1 cellular context compared by ENCODE assay signal in genomic region chr17:40499551-40500189, GRCh38.
TF ChIP-seq lines count a peak whose summit lies in the region.

No MANE protein-coding gene starts in this region.

TF ChIP-seq in HepG2, 621 proteins besides CTCF, POLR2A, EP300 and RAD21 (continued from another document):
- TF ChIP-seq NFAT5 (CRISPR knock-in tag; IDR thresholded peaks at IDR 0.05) (no peak), ARID5B (CRISPR knock-in tag; IDR thresholded peaks at IDR 0.05) (peak; percentile 12; the same call in 1 of the 2 replicates), ZFP36L1 (CRISPR knock-in tag; IDR thresholded peaks at IDR 0.05) (no peak), BRCA1 (CRISPR knock-in tag; IDR thresholded peaks at IDR 0.05) (no peak), ZNF687 (CRISPR knock-in tag; IDR thresholded peaks at IDR 0.05) (peak; percentile 63), PATZ1 (CRISPR knock-in tag; IDR thresholded peaks at IDR 0.05) (no peak), ARHGAP35 (CRISPR knock-in tag; IDR thresholded peaks at IDR 0.05; ENCODE audit: borderline replicate concordance) (no peak), ZNF33A (CRISPR knock-in tag; IDR thresholded peaks at IDR 0.05; ENCODE audit: borderline replicate concordance) (no peak), RXRA (CRISPR knock-in tag; IDR thresholded peaks at IDR 0.05) (peak; percentile 78), SYNCRIP (IDR thresholded peaks at IDR 0.05; ENCODE audit: insufficient read depth, low read depth, low read length) (no peak), ATF6 (CRISPR knock-in tag; conservative IDR thresholded peaks at IDR 0.05) (no peak)
TF ChIP-seq in HepG2: peak in this region for 70.
